In genomic region chr18:52907522-52907921, GRCh38 we compare ENCODE assay signal across 22 cellular contexts.
"Had no signal": no experiment of that assay in that cellular context is flagged by ENCODE, and none has a peak within 500 bp of the region (broad histone marks: within the 10 kb centered on the region; RNA-seq: fewer than 3 reads in every experiment).

No MANE protein-coding gene starts in this region.

- H3K36me3 ChIP-seq: neutrophil, ovary, prostate gland, transverse colon had no signal

- ATAC-seq: activated CD4-positive, CD25-positive, alpha-beta regulatory T cell treated with anti-CD3 and anti-CD28 coated beads, Interleukin-2, amount 50 U/mL, for 24 hours; activated T-cell treated with anti-CD3 and anti-CD28 coated beads, Interleukin-2, amount 50 U/mL, for 72 hours; left cardiac atrium; right cardiac atrium; stimulated activated effector memory CD8-positive, alpha-beta T cell treated with anti-CD3 and anti-CD28 coated beads, Interleukin-12 subunit alpha, Interleukin-12 subunit beta, amount 100 ng/mL, for 72 hours; stimulated activated naive CD8-positive, alpha-beta T cell treated with anti-CD3 and anti-CD28 coated beads, Interleukin-15, amount 100 ng/mL, for 72 hours had no signal

- H3K27ac ChIP-seq: neutrophil, ovary, prostate gland, skin epidermis had no signal

- H3K4me3 ChIP-seq: ovary, prostate gland, skin epidermis, transverse colon had no signal

- DNase-seq: activated CD4-positive, alpha-beta memory T cell treated with anti-CD3 and anti-CD28 coated beads, Interleukin-2, amount 10 ng/mL, durations not matched to agents 7 days and 5 days; activated CD4-positive, alpha-beta T cell treated with anti-CD3 and anti-CD28 coated beads, Interleukin-2, amount 10 ng/mL, durations not matched to agents 24 days and 14 days; activated effector memory CD4-positive, alpha-beta T cell treated with Interleukin-2 at 50 U/mL for 16 hours; activated naive CD4-positive, alpha-beta T cell treated with anti-CD3 and anti-CD28 coated beads for 36 hours; activated T-cell treated with anti-CD3 and anti-CD28 coated beads, Interleukin-2, amount 50 U/mL, for 72 hours; cerebellar nuclear complex; cortex of kidney; foreskin melanocyte; hippocampal formation; left cardiac atrium; ovary; right cardiac atrium; stimulated activated CD4-positive, alpha-beta T cell treated with anti-CD3 and anti-CD28 coated beads, Interleukin-2, amount 100 ng/mL, for 24 hours; stimulated activated naive CD8-positive, alpha-beta T cell treated with anti-CD3 and anti-CD28 coated beads, Interleukin-15, amount 100 ng/mL, for 72 hours; transverse colon had no signal

- H3K9me3 ChIP-seq: neutrophil, ovary, prostate gland, transverse colon had no signal

- H3K27me3 ChIP-seq: neutrophil, ovary, transverse colon had no signal

- H3K4me1 ChIP-seq: prostate gland, transverse colon had no signal

- FAIRE-seq: endometrium, islet of Langerhans had no signal
